Comparison of ENCODE assay signal across 1 cellular context in genomic region chr4:119068529-119068962, GRCh38.
TF ChIP-seq lines count a peak whose summit lies in the region.

No MANE protein-coding gene starts in this region.

TF ChIP-seq in A549, 52 proteins besides CTCF, POLR2A, EP300 and RAD21 (continued from another document):
- TF ChIP-seq HMGXB4 (CRISPR knock-in tag; IDR thresholded peaks at IDR 0.05; ENCODE audit: borderline replicate concordance) (no peak), USF2 (IDR thresholded peaks at IDR 0.05) (no peak)
TF ChIP-seq in A549: peak in this region for 0.
